ENCODE assay signal across 2 cellular contexts in genomic region chr2:231532189-231533035, GRCh38.
A peak's percentile ranks its signal among the peaks of the same experiment; 100 is the strongest.
TF ChIP-seq lines count a peak whose summit lies in the region.

No MANE protein-coding gene starts in this region.

TF ChIP-seq in HepG2, 621 proteins besides CTCF, POLR2A, EP300 and RAD21:
- TF ChIP-seq TFAP4 (IDR thresholded peaks at IDR 0.05; ENCODE audit: borderline replicate concordance, low read depth) (no peak), GATAD1 (CRISPR knock-in tag; IDR thresholded peaks at IDR 0.05) (no peak), CEBPB (IDR thresholded peaks at IDR 0.05; ENCODE audit: borderline replicate concordance, low read depth, low read length) (peak; percentile 28; the same call in 1 of the 2 replicates), ZNF749 (CRISPR knock-in tag; IDR thresholded peaks at IDR 0.05; ENCODE audit: borderline replicate concordance) (no peak), PCBP1 (IDR thresholded peaks at IDR 0.05; ENCODE audit: borderline replicate concordance, low read depth, low read length) (no peak), ZNF333 (CRISPR knock-in tag; IDR thresholded peaks at IDR 0.05; ENCODE audit: borderline replicate concordance) (no peak), ZNF496 (CRISPR knock-in tag; IDR thresholded peaks at IDR 0.05; ENCODE audit: insufficient replicate concordance) (no peak), ZNF605 (CRISPR knock-in tag; IDR thresholded peaks at IDR 0.05) (no peak), CEBPG (CRISPR knock-in tag; IDR thresholded peaks at IDR 0.05) (0 out of 2 replicates have a peak, but pooled peaks have one; percentile 12), CHD2 (IDR thresholded peaks at IDR 0.05; ENCODE audit: low read depth, low read length) (no peak), ZNF629 (CRISPR knock-in tag; conservative IDR thresholded peaks at IDR 0.05) (no peak), ZNF282 (IDR thresholded peaks at IDR 0.05; ENCODE audit: partially characterized antibody) (no peak), RBFOX2 (IDR thresholded peaks at IDR 0.05; ENCODE audit: low read depth, low read length) (no peak), ATF4 (CRISPR knock-in tag; IDR thresholded peaks at IDR 0.05) (0 out of 4 replicates have a peak, but pooled peaks of 1 of the 2 experiments have one; percentile 34)

TF ChIP-seq in WTC11, 78 proteins besides CTCF, POLR2A, EP300 and RAD21:
- no peak for TF ChIP-seq SOX15 (CRISPR knock-in tag; IDR thresholded peaks at IDR 0.05)
- TF ChIP-seq FOXP1 (CRISPR knock-in tag; IDR thresholded peaks at IDR 0.05; ENCODE audit: borderline replicate concordance), result 0 out of 2 replicates have a peak, but pooled peaks have one; percentile 48
TF ChIP-seq in WTC11: peak in this region for 1.
